Comparison of ENCODE assay signal across 8 cellular contexts in the genomic region with DNA sequence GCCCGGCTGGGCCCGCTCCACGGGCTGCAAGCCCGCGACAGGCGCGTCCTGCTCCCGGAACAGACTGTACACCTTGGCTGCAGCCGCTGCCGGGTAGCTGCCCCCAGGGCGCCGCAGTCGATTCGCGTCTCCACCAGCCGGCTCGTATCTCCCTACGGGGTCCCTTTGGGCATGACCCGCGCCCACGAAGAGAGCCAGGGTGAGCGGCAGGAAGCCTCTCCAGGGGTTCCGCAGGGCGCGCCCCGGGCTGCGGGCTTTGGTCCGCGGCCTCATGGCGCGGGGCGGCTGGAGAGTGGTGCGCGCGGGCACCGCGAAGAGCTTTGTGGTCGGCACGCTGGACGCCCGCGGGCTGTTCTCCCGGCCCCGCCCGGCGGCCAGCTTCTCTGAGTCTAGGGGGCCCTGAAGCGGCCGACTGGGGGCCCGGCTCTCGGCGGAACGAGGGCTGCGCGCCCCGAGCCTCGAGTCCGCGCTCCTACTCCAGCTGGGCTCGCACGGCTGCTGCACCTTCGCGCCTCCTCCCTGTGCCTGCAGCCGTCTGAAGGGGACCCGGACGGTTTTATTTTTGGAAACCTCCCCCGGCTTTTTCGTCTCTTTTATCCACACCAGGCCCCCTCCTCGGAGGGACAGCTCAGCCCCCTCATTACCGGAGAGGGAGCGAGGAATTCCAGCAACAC. TPM values are rescaled to one million over a fixed set of nuclear protein-coding genes. Genes with fewer than 3 reads are reported as not detected.
DNase-seq lines count a peak whose midpoint lies in the region; ATAC-seq, FAIRE-seq and TF ChIP-seq lines count a peak whose summit lies in the region.

Gene LTBP2 (minus strand): TSS at position 566 of the 674 bp plus-strand sequence. CDS start 293 bp downstream, at position 273.

- H3K27me3 ChIP-seq in Caco-2 (replicated peaks; ENCODE audit: control insufficient read depth, insufficient read depth, low read length): no peaks in the 10 kb centered on the region
- H3K27me3 ChIP-seq in body of pancreas: no peaks in the 10 kb centered on the region
- H3K27me3 ChIP-seq in spleen (replicated peaks in 1 of 7): peaks cover 0 to 40% (median 18%) of the 10 kb centered on the region in 7 donors

- peaks cover 9% of the 10 kb centered on the region for H3K27me3 Mint-ChIP-seq in Caco-2 (ENCODE audit: insufficient read depth, unreplicated experiment)

- POLR2A ChIA-PET in Caco-2 (lab: Charles Lee): interaction anchor here (0.5 to 0.7 kb wide), 2 partner anchors 271 to 374 kb away, joined by 3 to 8 read pairs; no protein-coding TSS in a partner anchor

- peak; percentile 3 for ATAC-seq in body of pancreas

- H3K27ac Mint-ChIP-seq in Caco-2 (ENCODE audit: unreplicated experiment): no peak within 1 kb of the TSS

- 0 to 4% methylated on average over 9 to 56 of the region's 70 CpGs for WGBS in body of pancreas, 2 donors
- WGBS in spleen, 5 donors: 1 to 3% (median 2%) methylated on average over 37 to 70 of the region's 70 CpGs

- CTCF ChIA-PET in Caco-2 (lab: Charles Lee): interaction anchor here (0.5 to 1.7 kb wide), 11 partner anchors 9 to 879 kb away, joined by 3 to 8 read pairs (median 4); no protein-coding TSS in a partner anchor

- H3K4me3 Mint-ChIP-seq in Caco-2 (ENCODE audit: unreplicated experiment): peak within 1 kb of the TSS; percentile 74

- no peaks in the 10 kb centered on the region for H3K36me3 Mint-ChIP-seq in Caco-2 (ENCODE audit: insufficient read depth, unreplicated experiment)

- H3K4me1 Mint-ChIP-seq in Caco-2 (ENCODE audit: low read depth, unreplicated experiment): peaks cover 10% of the 10 kb centered on the region

- TF ChIP-seq POLR2A in body of pancreas (IDR thresholded peaks at IDR 0.05) (no peak), spleen (IDR thresholded peaks at IDR 0.05) (no peak)

- H3K36me3 ChIP-seq in Caco-2 (ENCODE audit: control insufficient read depth, insufficient read depth, low read length) (no peaks in the 10 kb centered on the region), body of pancreas (replicated peaks in 1 of 2; ENCODE audit: insufficient read depth in 1 of 2, low read depth in 2 of 2) (no peaks in the 10 kb centered on the region), spleen (no peaks in the 10 kb centered on the region)

- H3K9me3 ChIP-seq in Caco-2 (no peaks in the 10 kb centered on the region), body of pancreas (no peaks in the 10 kb centered on the region), spleen (no peaks in the 10 kb centered on the region)

- H3K4me1 ChIP-seq in Caco-2: no peaks in the 10 kb centered on the region
- peaks cover 51% of the 10 kb centered on the region for H3K4me1 ChIP-seq in body of pancreas
- peaks cover 13 to 71% (median 46%) of the 10 kb centered on the region in 6 donors for H3K4me1 ChIP-seq in spleen

- H3K27ac ChIP-seq in body of pancreas (peak within 1 kb of the TSS in 1 of 4 donors; percentile 19), spleen (peak within 1 kb of the TSS in 3 of 8 donors; percentile 55 to 74 (median 57))

- DNase-seq in Caco-2 (no peak), LNCaP clone FGC (ENCODE audit: low read depth) (no peak), body of pancreas (peak in 3 of 4 donors; percentile 33 to 42 (median 35)), islet precursor cell (peak; percentile 66), spleen (peak; percentile 86), hippocampal formation (lab: John Stamatoyannopoulos, UW) (no peak), NCI-H187 treated with DMSO at 0.1 percent for 48 hours (lab: John Stamatoyannopoulos, UW) (no peak), urothelium cell line (ENCODE audit: low spot score) (no peak)

- BruUV-seq in Caco-2 (replicated peaks; lab: Mats Ljungman, UMichigan): no TSS peak

- no peak for FAIRE-seq in urothelium cell line (lab: Jason Lieb, UNC)

- TF ChIP-seq CTCF in Caco-2 (IDR thresholded peaks at IDR 0.05; ENCODE audit: insufficient read depth in 1 of 2, low read depth in 1 of 2, low read length in 1 of 2, severe bottlenecking in 1 of 2, unreplicated experiment in 1 of 2) (no peak), LNCaP clone FGC (IDR thresholded peaks at IDR 0.05; ENCODE audit: control insufficient read depth, extremely low read depth, insufficient read depth) (no peak), body of pancreas (IDR thresholded peaks at IDR 0.05) (no peak), spleen (IDR thresholded peaks at IDR 0.05 in 8 of 11, conservative IDR thresholded peaks at IDR 0.05 in 3 of 11) (no peak)

- H3K9me3 Mint-ChIP-seq in Caco-2 (ENCODE audit: unreplicated experiment): no peaks in the 10 kb centered on the region

- H3K4me3 ChIP-seq in Caco-2 (ENCODE audit: low read depth, low read length) (peak within 1 kb of the TSS; percentile 84), LNCaP clone FGC (ENCODE audit: low read depth, low read length) (peak within 1 kb of the TSS; percentile 52), body of pancreas (peak within 1 kb of the TSS; percentile 58 to 62), spleen (peak within 1 kb of the TSS; percentile 66 to 96 (median 80))

- intact Hi-C loops in Caco-2 (cut with micrococcal nuclease; ENCODE audit: unreplicated experiment): loop anchor here (2.0 kb wide), 1 partner anchor 101 kb away; the partner anchor contains the start of genes AREL1 and FCF1
- intact Hi-C loops in body of pancreas (cut with DNase I): no loop called here
- intact Hi-C loops in spleen (cut with DNase I; ENCODE audit: low total_unique reads): loop anchor here (5.0 to 10.0 kb wide), 2 partner anchors 110 to 193 kb away; no protein-coding TSS in a partner anchor

RNA-seq across cellular contexts. Expression of gene LTBP2, which starts in this region (rescaled TPM):
- total RNA-seq in Caco-2 (2022) (0.86 and 1.0 TPM in 2 replicates), body of pancreas (10 to 100 TPM; 15.8 to 20.4 TPM), spleen (10 to 100 TPM in 1 of 7 donors, 1 to 10 TPM in 6; 4.3 to 10.7 (median 6.3) TPM)
- polyA plus RNA-seq in spleen: 1 to 10 TPM; 3.4 to 6.7 (median 4.2) TPM

Comparison
In these comparisons a context has a peak if more than half of its experiments do, and no peak if none do; other contexts are left out.
1. DNase-seq: peak in body of pancreas (3 of 4), islet precursor cell (single experiment) and spleen (single experiment); none in Caco-2 (0 of 2), LNCaP clone FGC (single experiment), hippocampal formation (0 of 2), NCI-H187 treated with DMSO at 0.1 percent for 48 hours (single experiment) and urothelium cell line (single experiment).
2. Peak in every context shown above with its lines, with median percentiles within 50 percentile points of each other: H3K4me3 ChIP-seq.